9 cellular contexts compared by ENCODE assay signal in genomic region chr16:86252596-86252995, GRCh38.
DNase-seq lines count a peak whose midpoint lies in the region; ATAC-seq and TF ChIP-seq lines count a peak whose summit lies in the region.
"Had no signal": no experiment of that assay in that cellular context is flagged by ENCODE, and none has a peak within 500 bp of the region (broad histone marks: within the 10 kb centered on the region; RNA-seq: fewer than 3 reads in every experiment).

No MANE protein-coding gene starts in this region.

- intact Hi-C loops in Calu3 (cut with micrococcal nuclease; ENCODE audit: unreplicated experiment): no loop called here

- H3K4me1 ChIP-seq in HEK293 (ENCODE audit: control insufficient read depth, insufficient read depth, low read length) (no peaks in the 10 kb centered on the region), adipocyte (ENCODE audit: control insufficient read depth, insufficient read depth, low read length) (no peaks in the 10 kb centered on the region)

- no peaks in the 10 kb centered on the region for H3K36me3 ChIP-seq in HEK293 (ENCODE audit: control insufficient read depth in 2 of 2, insufficient read depth in 1 of 2, low read length in 2 of 2)
- no peaks in the 10 kb centered on the region for H3K36me3 ChIP-seq in adipocyte (ENCODE audit: control insufficient read depth, insufficient read depth, low read length, severe bottlenecking)

- H3K27me3 ChIP-seq in adipocyte (replicated peaks; ENCODE audit: control insufficient read depth, insufficient read depth, low read length): peaks cover 23% of the 10 kb centered on the region

- H3K9ac ChIP-seq in adipocyte (ENCODE audit: low read length): no peak overlapping the region

- BruUV-seq in Calu3 (replicated peaks; lab: Mats Ljungman, UMichigan): no TSS peak

- H3K4me3 ChIP-seq in HEK293 (ENCODE audit: low read depth, low read length) (no peak overlapping the region), adipocyte (ENCODE audit: low read length) (no peak overlapping the region)

- POLR2A ChIA-PET in HEK293 (lab: Yijun Ruan, JAX): interaction anchor here (1.1 to 3.0 kb wide), 2 partner anchors 11 to 265 kb away, joined by 3 to 15 read pairs; no protein-coding TSS in a partner anchor
- POLR2A ChIA-PET in RWPE1 (lab: Yijun Ruan, JAX; ENCODE audit: low non-redundant PET): no interaction called here

- no peaks in the 10 kb centered on the region for H3K9me3 Mint-ChIP-seq in Calu3 (ENCODE audit: low read depth, unreplicated experiment)

- DNase-seq in Calu3 (peak; percentile 20), adipocyte (ENCODE audit: low read depth) (peak; percentile 13), left kidney (ENCODE audit: low read depth, low spot score) (peak; percentile 41), RWPE1 (ENCODE audit: low spot score) (no peak), T-helper 1 cell (no peak)
- no peak for DNase-seq in NK-92 treated with Interleukin-12 subunit alpha and Interleukin-12 subunit beta, amount 100 ng/mL, for 24 hours (lab: John Stamatoyannopoulos, UW)
- DNase-seq: activated CD4-positive, alpha-beta T cell treated with anti-CD3 and anti-CD28 coated beads, Interleukin-2, amount 50 U/mL, for 4 hours had no signal

- no peaks in the 10 kb centered on the region for H3K4me1 Mint-ChIP-seq in Calu3 (ENCODE audit: low read depth, unreplicated experiment)

- CTCF ChIA-PET in Calu3 (lab: Charles Lee): interaction anchor here (1.2 to 1.3 kb wide), 2 partner anchors 108 to 265 kb away, joined by 6 to 12 read pairs; no protein-coding TSS in a partner anchor
- CTCF ChIA-PET in HEK293 (lab: Yijun Ruan, JAX): interaction anchor here (0.6 to 7.5 kb wide), 35 partner anchors 9 to 431 kb away, joined by 3 to 135 read pairs (median 4); partner anchors contain the start of gene FOXF1
- CTCF ChIA-PET in RWPE1 (lab: Yijun Ruan, JAX): interaction anchor here (0.6 to 1.1 kb wide), 5 partner anchors 9 to 937 kb away, joined by 3 to 6 read pairs (median 3); no protein-coding TSS in a partner anchor

- no peak overlapping the region for H3K27ac Mint-ChIP-seq in Calu3 (ENCODE audit: unreplicated experiment)

- TF ChIP-seq CTCF in Calu3 (IDR thresholded peaks at IDR 0.05; ENCODE audit: unreplicated experiment) (peak; percentile 53), HEK293 (tag by site-specific recombination; IDR thresholded peaks at IDR 0.05) (peak; percentile 41; the same call in 1 of the 2 replicates), RWPE1 (conservative IDR thresholded peaks at IDR 0.05; ENCODE audit: low read depth) (no peak)

- ATAC-seq in GM18861 (IDR thresholded peaks at IDR 0.05; ENCODE audit: unreplicated experiment): no peak

- H3K9me3 ChIP-seq in HEK293 (ENCODE audit: control insufficient read depth, insufficient read depth, low read depth, low read length) (no peaks in the 10 kb centered on the region), adipocyte (ENCODE audit: control insufficient read depth, low read length) (peaks cover 14% of the 10 kb centered on the region)

- peaks cover 87% of the 10 kb centered on the region for H3K27me3 Mint-ChIP-seq in Calu3 (ENCODE audit: unreplicated experiment)

- no peak overlapping the region for H3K4me3 Mint-ChIP-seq in Calu3 (ENCODE audit: low read depth, unreplicated experiment)

- no peak overlapping the region for H3K27ac ChIP-seq in HEK293 (ENCODE audit: extremely low read depth, low read depth, low read length)
- H3K27ac ChIP-seq in RWPE1: no peak overlapping the region

- no peaks in the 10 kb centered on the region for H3K36me3 Mint-ChIP-seq in Calu3 (ENCODE audit: insufficient read depth, unreplicated experiment)

TF ChIP-seq in HEK293, 187 proteins besides CTCF, POLR2A, EP300 and RAD21:
- TF ChIP-seq, protein P1, sequence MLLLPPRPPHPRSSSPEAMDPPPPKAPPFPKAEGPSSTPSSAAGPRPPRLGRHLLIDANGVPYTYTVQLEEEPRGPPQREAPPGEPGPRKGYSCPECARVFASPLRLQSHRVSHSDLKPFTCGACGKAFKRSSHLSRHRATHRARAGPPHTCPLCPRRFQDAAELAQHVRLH (tag by site-specific recombination; IDR thresholded peaks at IDR 0.05): 0 out of 2 replicates have a peak, but pooled peaks have one; percentile 41
- TF ChIP-seq ZNF121 (tag by site-specific recombination; IDR thresholded peaks at IDR 0.05): no peak
- TF ChIP-seq ZBTB17 (tag by site-specific recombination; IDR thresholded peaks at IDR 0.05): peak; percentile 38; the same call in 1 of the 2 replicates
- TF ChIP-seq OVOL3 (tag by site-specific recombination; IDR thresholded peaks at IDR 0.05): no peak
- no peak for TF ChIP-seq ZNF521 (tag by site-specific recombination; IDR thresholded peaks at IDR 0.05)
- peak; percentile 79 for TF ChIP-seq ZNF146 (tag by site-specific recombination; IDR thresholded peaks at IDR 0.05)
- TF ChIP-seq ZNF654 (tag by site-specific recombination; IDR thresholded peaks at IDR 0.05; ENCODE audit: low read depth): peak; percentile 19; the same call in 1 of the 2 replicates

Comparison
In these comparisons a context has a peak if more than half of its experiments do, and no peak if none do; other contexts are left out.
1. DNase-seq: peak in Calu3 (single experiment), adipocyte (single experiment) and left kidney (single experiment); none in NK-92 treated with Interleukin-12 subunit alpha and Interleukin-12 subunit beta, amount 100 ng/mL, for 24 hours (single experiment), RWPE1 (single experiment) and T-helper 1 cell (0 of 5).